ENCODE assay signal across 27 cellular contexts in the genomic region with DNA sequence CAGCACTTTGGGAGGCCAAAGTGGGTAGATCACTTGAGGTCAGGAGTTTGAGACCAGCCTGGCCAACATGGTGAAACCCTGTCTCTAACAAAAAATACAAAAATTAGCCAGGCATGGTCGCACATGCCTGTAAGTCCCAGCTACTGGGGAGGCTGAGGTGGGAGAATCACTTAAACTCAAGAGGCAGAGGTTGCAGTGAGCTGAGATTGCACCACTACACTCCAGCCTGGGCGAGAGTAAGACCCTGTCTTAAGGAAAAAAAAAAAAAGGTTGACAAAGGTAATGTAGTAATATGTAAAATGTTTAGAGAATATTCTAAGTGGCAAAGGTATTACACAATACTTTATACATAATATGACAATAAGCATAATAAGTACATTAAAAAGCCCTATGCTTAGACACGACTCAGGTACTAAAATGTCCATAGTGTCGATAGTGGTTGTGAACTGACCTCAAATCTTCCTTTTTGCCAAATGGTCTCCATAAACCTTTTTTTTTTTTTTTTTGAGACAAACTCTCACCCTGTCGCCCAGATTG. TPM values are rescaled to one million over a fixed set of nuclear protein-coding genes. Genes with fewer than 3 reads are reported as not detected.
A peak's percentile ranks its signal among the peaks of the same experiment; 100 is the strongest.
DNase-seq lines count a peak whose midpoint lies in the region; ATAC-seq, FAIRE-seq and TF ChIP-seq lines count a peak whose summit lies in the region.
"Had no signal": no experiment of that assay in that cellular context is flagged by ENCODE, and none has a peak within 500 bp of the region (broad histone marks: within the 10 kb centered on the region; RNA-seq: fewer than 3 reads in every experiment).

No MANE protein-coding gene starts in this region.

- H3K27ac ChIP-seq in HepG2 (ENCODE audit: extremely low read length, insufficient read depth, low read length) (no peak overlapping the region), right lobe of liver (no peak overlapping the region), RWPE1 (0 out of 2 replicates have a peak overlapping the region, but pooled peaks have one; percentile 1), lower lobe of right lung (peak overlapping the region; percentile 4), gastroesophageal sphincter (no peak overlapping the region)
- H3K27ac ChIP-seq: BLaER1, C4-2B had no signal

- no peak overlapping the region for H3K4me3 ChIP-seq in HepG2 (replicated peaks in 1 of 3; ENCODE audit: insufficient read depth in 1 of 3, low read depth in 2 of 3, low read length in 3 of 3)
- no peak overlapping the region for H3K4me3 ChIP-seq in right lobe of liver
- no peak overlapping the region for H3K4me3 ChIP-seq in lower lobe of right lung
- H3K4me3 ChIP-seq in gastroesophageal sphincter = no peak overlapping the region
- H3K4me3 ChIP-seq: BLaER1, GM12878 had no signal

- FAIRE-seq in HepG2 (lab: Jason Lieb, UNC) = no peak
- FAIRE-seq: A204.1, GM12878, GM12892, GM18507 had no signal

- POLR2A ChIA-PET in HepG2 (lab: Yijun Ruan, JAX) (no interaction called here), RWPE1 (lab: Yijun Ruan, JAX; ENCODE audit: low non-redundant PET) (no interaction called here)

- peaks cover 18 to 64% of the 10 kb centered on the region in 2 experiments for H3K36me3 ChIP-seq in HepG2 (replicated peaks in 1 of 2; ENCODE audit: control insufficient read depth in 1 of 2, insufficient read depth in 2 of 2, low read length in 2 of 2)
- peaks cover 3 to 66% (median 28%) of the 10 kb centered on the region in 4 donors for H3K36me3 ChIP-seq in right lobe of liver
- peaks cover 87% of the 10 kb centered on the region for H3K36me3 ChIP-seq in lower lobe of right lung
- H3K36me3 ChIP-seq in gastroesophageal sphincter = peaks cover 0 to 77% of the 10 kb centered on the region in 2 donors

- TF ChIP-seq POLR2A in HepG2 (IDR thresholded peaks at IDR 0.05; ENCODE audit: insufficient read depth in 1 of 2, low read depth in 2 of 2, low read length in 2 of 2) (no peak), right lobe of liver (IDR thresholded peaks at IDR 0.05) (no peak), gastroesophageal sphincter (IDR thresholded peaks at IDR 0.05) (no peak)

- no peak for TF ChIP-seq RAD21 in HepG2 (CRISPR knock-in tag; IDR thresholded peaks at IDR 0.05)

- in situ Hi-C loops in HepG2 (cut with HindIII; ENCODE audit: extremely low pct_ligation_motif_present, low pct_unique_long_range_greater_than_20kb) = no loop called here

- ATAC-seq in HepG2 (no peak), right lobe of liver (no peak), lower lobe of right lung (peak in 1 of 2 donors; percentile 43), gastroesophageal sphincter (no peak)
- ATAC-seq: CD8-positive, alpha-beta T cell; GM12878 had no signal

- H3K4me1 ChIP-seq in HepG2 (ENCODE audit: insufficient read depth, low read length) = no peaks in the 10 kb centered on the region
- H3K4me1 ChIP-seq in right lobe of liver = no peaks in the 10 kb centered on the region
- no peaks in the 10 kb centered on the region for H3K4me1 ChIP-seq in lower lobe of right lung
- peaks cover 0 to 13% (median 0%) of the 10 kb centered on the region in 3 donors for H3K4me1 ChIP-seq in gastroesophageal sphincter
- H3K4me1 ChIP-seq: BE2C, BLaER1, Caco-2 had no signal

- DNase-seq in HepG2 (ENCODE audit: low spot score) = no peak
- DNase-seq in right lobe of liver = no peak
- no peak for DNase-seq in RWPE1 (ENCODE audit: low spot score)
- DNase-seq in chondrocyte (ENCODE audit: low spot score) = no peak
- DNase-seq in lower lobe of right lung = no peak
- no peak for DNase-seq in C1 segment of cervical spinal cord (lab: John Stamatoyannopoulos, UW)
- DNase-seq in NCI-H2029 (lab: John Stamatoyannopoulos, UW) = no peak
- DNase-seq: 8988T; ACHN; BE2C; Caco-2; CD4-positive, alpha-beta T cell; CD8-positive, alpha-beta T cell; DMS 273 treated with DMSO at 0.1 percent for 48 hours; DMS153; DMS53; DMS79; DND-41; EL; GDM1 had no signal

- no peaks in the 10 kb centered on the region for H3K9me3 Mint-ChIP-seq in chondrocyte (ENCODE audit: low read depth)
- H3K9me3 Mint-ChIP-seq: CD4-positive, alpha-beta T cell; CD8-positive, alpha-beta T cell had no signal

- CTCF ChIA-PET in HepG2 (lab: Yijun Ruan, JAX; ENCODE audit: low intra/inter-chr PET ratio, low total read pairs) (interaction anchor here (0.6 kb wide), 1 partner anchor 21 kb away, joined by 3 read pairs; no protein-coding TSS in a partner anchor), RWPE1 (lab: Yijun Ruan, JAX) (interaction anchor here (0.6 kb wide), 1 partner anchor 11 kb away, joined by 4 read pairs; no protein-coding TSS in a partner anchor)

- H3K79me2 ChIP-seq in HepG2 (ENCODE audit: insufficient read depth, low read length) = peaks cover 25% of the 10 kb centered on the region

- no peak overlapping the region for H2AFZ ChIP-seq in HepG2 (ENCODE audit: low read length)

- TF ChIP-seq EP300 in HepG2 (IDR thresholded peaks at IDR 0.05; ENCODE audit: low read depth in 2 of 2, low read length in 2 of 2) (no peak), HepG2 (CRISPR knock-in tag; IDR thresholded peaks at IDR 0.05; ENCODE audit: borderline replicate concordance) (no peak), gastroesophageal sphincter (IDR thresholded peaks at IDR 0.05) (no peak)

- intact Hi-C loops in HepG2 (cut with micrococcal nuclease; ENCODE audit: unreplicated experiment) = no loop called here
- intact Hi-C loops in right lobe of liver (cut with DNase I) = no loop called here
- intact Hi-C loops in lower lobe of right lung (cut with DNase I) = no loop called here

- H3K9me3 ChIP-seq in HepG2 (ENCODE audit: low read length) = no peaks in the 10 kb centered on the region
- H3K9me3 ChIP-seq in right lobe of liver = no peaks in the 10 kb centered on the region
- no peaks in the 10 kb centered on the region for H3K9me3 ChIP-seq in lower lobe of right lung
- H3K9me3 ChIP-seq in gastroesophageal sphincter = no peaks in the 10 kb centered on the region
- H3K9me3 ChIP-seq: BE2C, BLaER1, Caco-2 had no signal

- H3K4me1 Mint-ChIP-seq in chondrocyte (ENCODE audit: low read depth) = no peaks in the 10 kb centered on the region

- no peaks in the 10 kb centered on the region for H3K27me3 Mint-ChIP-seq in chondrocyte (ENCODE audit: low read depth)
- H3K27me3 Mint-ChIP-seq: CD4-positive, alpha-beta T cell had no signal

- 96% methylated on average over 5 of the region's 5 CpGs for WGBS in HepG2 (ENCODE audit: low lambda C conversion rate)
- 87% methylated on average over 5 of the region's 5 CpGs for WGBS in right lobe of liver (ENCODE audit: insufficient coverage, low coverage, low lambda C conversion rate, missing lambda C conversion rate)
- WGBS in gastroesophageal sphincter (ENCODE audit: low coverage in 1 of 2), 2 donors = 85 to 86% methylated on average over 5 of the region's 5 CpGs

- H3K27me3 ChIP-seq in HepG2 (ENCODE audit: control insufficient read depth in 1 of 2, insufficient read depth in 2 of 2, low read length in 2 of 2) = no peaks in the 10 kb centered on the region
- no peaks in the 10 kb centered on the region for H3K27me3 ChIP-seq in right lobe of liver
- no peaks in the 10 kb centered on the region for H3K27me3 ChIP-seq in lower lobe of right lung (ENCODE audit: low read depth)
- H3K27me3 ChIP-seq in gastroesophageal sphincter = no peaks in the 10 kb centered on the region
- H3K27me3 ChIP-seq: BE2C, BLaER1 had no signal

- no peak overlapping the region for H3K4me2 ChIP-seq in HepG2 (ENCODE audit: low read depth, low read length)
- H3K4me2 ChIP-seq: BLaER1 had no signal

- H3K36me3 Mint-ChIP-seq in chondrocyte (ENCODE audit: low read depth) = peaks cover 28% of the 10 kb centered on the region

- TF ChIP-seq CTCF in HepG2 (CRISPR knock-in tag; IDR thresholded peaks at IDR 0.05) (no peak), right lobe of liver (IDR thresholded peaks at IDR 0.05) (no peak), RWPE1 (conservative IDR thresholded peaks at IDR 0.05; ENCODE audit: low read depth) (no peak), chondrocyte (IDR thresholded peaks at IDR 0.05) (no peak), lower lobe of right lung (IDR thresholded peaks at IDR 0.05) (no peak), gastroesophageal sphincter (IDR thresholded peaks at IDR 0.05) (no peak)

- peak overlapping the region; percentile 22 for H3K27ac Mint-ChIP-seq in chondrocyte (ENCODE audit: unreplicated experiment)
- H3K27ac Mint-ChIP-seq: CD4-positive, alpha-beta T cell; CD8-positive, alpha-beta T cell had no signal

- BruUV-seq in HepG2 (replicated peaks; lab: Mats Ljungman, UMichigan) = no TSS peak

- no peak overlapping the region for H3K9ac ChIP-seq in HepG2 (ENCODE audit: insufficient read depth, low read depth, low read length)
- H3K9ac ChIP-seq: BLaER1 had no signal

- H4K20me1 ChIP-seq in HepG2 (ENCODE audit: insufficient read depth, low read length) = no peaks in the 10 kb centered on the region

- H3K4me3 Mint-ChIP-seq in chondrocyte (ENCODE audit: unreplicated experiment) = no peak overlapping the region
- H3K4me3 Mint-ChIP-seq: CD4-positive, alpha-beta T cell; CD8-positive, alpha-beta T cell had no signal

RNA-seq across cellular contexts. Expression of gene RPN1, which starts 16.5 kb away (rescaled TPM):
- total RNA-seq in HepG2 (2016; rRNA removed; fragmentation: Illumina TruSeq; extraction: Trizol) (158 and 342 TPM in 2 replicates), right lobe of liver (100 to 1,000 TPM in 5 of 6 experiments, 10 to 100 TPM in 1; 94.4 to 244 (median 190) TPM), chondrocyte (209 to 293 TPM (median 213 TPM) in 3 replicates), lower lobe of right lung (198 TPM), gastroesophageal sphincter (100 to 1,000 TPM; 144 to 243 (median 182) TPM)
- total RNA-seq in HepG2 (2016; cell fraction: cytosol; rRNA removed; fragmentation: Illumina TruSeq; extraction: Trizol; ENCODE audit: low read depth) = 95.2 and 99.3 TPM in 2 replicates
- total RNA-seq in HepG2 (2016; cell fraction: insoluble cytoplasmic fraction; rRNA removed; fragmentation: Illumina TruSeq; extraction: Trizol) = 156 and 336 TPM in 2 replicates
- 158 and 173 TPM in 2 replicates for total RNA-seq in HepG2 (2016; cell fraction: membrane; rRNA removed; fragmentation: Illumina TruSeq; extraction: Trizol)
- total RNA-seq in HepG2 (2016; cell fraction: nucleus; rRNA removed; fragmentation: Illumina TruSeq; extraction: Trizol) = 246 and 283 TPM in 2 replicates
- 243 and 290 TPM in 2 replicates for polyA plus RNA-seq in HepG2 (2011; rRNA removed)
- 241 and 251 TPM in 2 replicates for polyA plus RNA-seq in HepG2 (2011; cell fraction: cytosol; rRNA removed)
- 102 and 103 TPM in 2 replicates for polyA plus RNA-seq in HepG2 (2011; cell fraction: nucleus; rRNA removed)
- polyA plus RNA-seq in HepG2 (2012) = 136 and 184 TPM in 2 replicates
- 84.9 and 88.7 TPM in 2 replicates for polyA plus RNA-seq in HepG2 (2016; cell fraction: cytosol; fragmentation: Illumina TruSeq; extraction: Trizol; ENCODE audit: low read depth)
- polyA plus RNA-seq in HepG2 (2016; cell fraction: insoluble cytoplasmic fraction; fragmentation: Illumina TruSeq; extraction: Trizol; ENCODE audit: low read depth) = 124 and 131 TPM in 2 replicates
- polyA plus RNA-seq in HepG2 (2016; cell fraction: membrane; fragmentation: Illumina TruSeq; extraction: Trizol; ENCODE audit: low read depth) = 106 and 122 TPM in 2 replicates
- polyA plus RNA-seq in HepG2 (2016; cell fraction: nucleus; fragmentation: Illumina TruSeq; extraction: Trizol; ENCODE audit: insufficient read depth, low read depth) = 289 and 294 TPM in 2 replicates
- polyA minus RNA-seq in HepG2 (2011; rRNA and poly(A)+ RNA removed; ENCODE audit: low replicate concordance) = 467 and 766 TPM in 2 replicates
- polyA minus RNA-seq in HepG2 (2011; cell fraction: cytosol; rRNA and poly(A)+ RNA removed) = 220 and 227 TPM in 2 replicates
- polyA minus RNA-seq in HepG2 (2011; cell fraction: nucleus; rRNA and poly(A)+ RNA removed) = 116 and 127 TPM in 2 replicates

Comparison
In these comparisons a context has a peak if more than half of its experiments do, and no peak if none do; other contexts are left out.
1. H3K27ac ChIP-seq: peak in RWPE1 (single experiment) and lower lobe of right lung (single experiment); none in HepG2 (single experiment), right lobe of liver (0 of 3) and gastroesophageal sphincter (0 of 4).